9 cellular contexts compared by ENCODE assay signal in genomic region chr4:85701881-85702321, GRCh38.
DNase-seq lines count a peak whose midpoint lies in the region; ATAC-seq and TF ChIP-seq lines count a peak whose summit lies in the region.
"Had no signal": no experiment of that assay in that cellular context is flagged by ENCODE, and none has a peak within 500 bp of the region (broad histone marks: within the 10 kb centered on the region; RNA-seq: fewer than 3 reads in every experiment).

No MANE protein-coding gene starts in this region.

- no peaks in the 10 kb centered on the region for H3K36me3 ChIP-seq in PC-3 (ENCODE audit: low read depth, low read length)

- no peak for TF ChIP-seq CTCF in foreskin keratinocyte (conservative IDR thresholded peaks at IDR 0.05)
- TF ChIP-seq CTCF in PC-3 (conservative IDR thresholded peaks at IDR 0.05; ENCODE audit: low read depth, low read length): no peak

- ATAC-seq in GM19035 (IDR thresholded peaks at IDR 0.05; ENCODE audit: unreplicated experiment): peak; percentile 100
- peak; percentile 98 for ATAC-seq in HG02870 (IDR thresholded peaks at IDR 0.05; ENCODE audit: unreplicated experiment)
- ATAC-seq in foreskin keratinocyte: no peak
- no peak for ATAC-seq in PC-3

- intact Hi-C loops in PC-3 (cut with micrococcal nuclease): no loop called here

- no peaks in the 10 kb centered on the region for H3K9me2 ChIP-seq in PC-3 (replicated peaks; ENCODE audit: low read length)

- H3K9ac ChIP-seq in PC-3 (ENCODE audit: low read length): no peak overlapping the region

- H3K27me3 ChIP-seq in foreskin keratinocyte (no peaks in the 10 kb centered on the region), PC-3 (ENCODE audit: low read length) (no peaks in the 10 kb centered on the region)

- POLR2A ChIA-PET in PC-3 (lab: Charles Lee; ENCODE audit: unreplicated experiment): no interaction called here

- no peak overlapping the region for H3K4me3 ChIP-seq in PC-3 (ENCODE audit: low read length)

- BruUV-seq in PC-3 (replicated peaks; lab: Mats Ljungman, UMichigan): no TSS peak

- H4K20me1 ChIP-seq in PC-3 (ENCODE audit: low read length): no peaks in the 10 kb centered on the region

- no peaks in the 10 kb centered on the region for H3K79me2 ChIP-seq in PC-3 (ENCODE audit: low read length)

- no peaks in the 10 kb centered on the region for H3F3A ChIP-seq in PC-3 (ENCODE audit: low read length, unreplicated experiment)

- CTCF ChIA-PET in PC-3 (lab: Charles Lee): no interaction called here

- no peaks in the 10 kb centered on the region for H3K9me3 ChIP-seq in PC-3 (ENCODE audit: low read length)

- H2AFZ ChIP-seq in PC-3 (ENCODE audit: low read length): no peak overlapping the region

- DNase-seq in NOMO-1 (lab: John Stamatoyannopoulos, UW; ENCODE audit: unreplicated experiment in 2 of 2) (peak; percentile 61 to 93), pons (ENCODE audit: low spot score) (peak; percentile 73), foreskin keratinocyte (no peak), NCI-H345 (lab: John Stamatoyannopoulos, UW) (no peak), NCI-H1436 (lab: John Stamatoyannopoulos, UW) (no peak), PC-3 (no peak)
- DNase-seq: midbrain had no signal

- H3K27ac ChIP-seq in foreskin keratinocyte (no peak overlapping the region), PC-3 (ENCODE audit: low read length) (no peak overlapping the region)

- H3K4me2 ChIP-seq in PC-3 (ENCODE audit: low read length): no peak overlapping the region

- H3K4me1 ChIP-seq in foreskin keratinocyte (no peaks in the 10 kb centered on the region), PC-3 (ENCODE audit: insufficient read depth, low read length) (no peaks in the 10 kb centered on the region)

Comparison
In these comparisons a context has a peak if more than half of its experiments do, and no peak if none do; other contexts are left out.
1. ATAC-seq: peak in GM19035 (single experiment) and HG02870 (single experiment); none in foreskin keratinocyte (single experiment) and PC-3 (single experiment).
2. DNase-seq: peak in NOMO-1 (2 of 2) and pons (single experiment); none in foreskin keratinocyte (0 of 2), NCI-H345 (single experiment), NCI-H1436 (single experiment) and PC-3 (single experiment).